Comparison of ENCODE assay signal across 1 cellular context in the genomic region with DNA sequence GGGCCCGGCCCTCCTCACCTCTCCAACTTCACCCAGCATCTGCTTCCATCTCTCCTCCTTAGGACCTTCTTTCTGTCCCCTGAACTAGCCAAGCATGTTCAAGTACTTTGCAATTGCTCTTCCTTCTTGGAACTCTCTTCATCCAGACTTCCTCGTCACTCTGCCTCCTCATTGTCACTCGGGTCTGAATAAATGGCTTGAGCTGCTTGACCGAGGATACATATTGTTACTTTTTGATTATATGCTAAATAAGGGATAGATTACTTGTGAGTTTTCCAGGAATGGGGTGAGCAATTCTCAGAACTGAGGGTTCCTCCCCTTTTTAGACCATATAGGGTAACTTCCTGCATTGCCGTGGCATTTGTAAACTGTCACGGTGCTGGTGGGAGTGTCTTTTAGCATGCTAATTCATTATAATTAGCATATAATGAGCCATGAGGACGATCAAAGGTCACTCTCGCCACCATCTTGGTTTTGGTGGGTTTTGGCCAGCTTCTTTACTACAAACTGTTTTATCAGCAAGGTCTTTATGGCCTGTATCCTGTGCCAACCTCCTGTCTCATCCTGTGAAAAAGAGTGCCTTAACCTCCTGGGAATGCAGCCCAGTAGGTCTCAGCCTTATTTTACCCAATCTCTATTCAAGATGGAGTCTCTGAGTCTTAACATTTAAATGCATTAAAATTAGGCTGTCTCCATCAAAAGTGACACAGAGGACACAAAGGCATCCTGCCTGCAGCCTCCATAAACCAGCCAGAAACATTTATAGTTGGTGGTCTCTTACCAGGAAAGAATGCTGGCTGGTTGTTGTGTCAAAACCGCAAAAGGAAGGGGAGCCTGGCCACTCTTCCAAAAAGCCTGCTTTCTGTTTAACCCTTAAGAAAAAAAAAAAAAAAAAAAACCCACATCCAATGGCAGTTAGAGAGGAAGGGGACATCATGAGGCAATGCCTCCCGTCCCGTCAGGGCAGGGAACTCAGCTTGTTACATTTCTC.
A peak's percentile ranks its signal among the peaks of the same experiment; 100 is the strongest.
TF ChIP-seq lines count a peak whose summit lies in the region.

No MANE protein-coding gene starts in this region.

TF ChIP-seq in K562, 482 proteins besides CTCF, POLR2A, EP300 and RAD21 (continued from another document and continues in another):
- TF ChIP-seq, protein P1, sequence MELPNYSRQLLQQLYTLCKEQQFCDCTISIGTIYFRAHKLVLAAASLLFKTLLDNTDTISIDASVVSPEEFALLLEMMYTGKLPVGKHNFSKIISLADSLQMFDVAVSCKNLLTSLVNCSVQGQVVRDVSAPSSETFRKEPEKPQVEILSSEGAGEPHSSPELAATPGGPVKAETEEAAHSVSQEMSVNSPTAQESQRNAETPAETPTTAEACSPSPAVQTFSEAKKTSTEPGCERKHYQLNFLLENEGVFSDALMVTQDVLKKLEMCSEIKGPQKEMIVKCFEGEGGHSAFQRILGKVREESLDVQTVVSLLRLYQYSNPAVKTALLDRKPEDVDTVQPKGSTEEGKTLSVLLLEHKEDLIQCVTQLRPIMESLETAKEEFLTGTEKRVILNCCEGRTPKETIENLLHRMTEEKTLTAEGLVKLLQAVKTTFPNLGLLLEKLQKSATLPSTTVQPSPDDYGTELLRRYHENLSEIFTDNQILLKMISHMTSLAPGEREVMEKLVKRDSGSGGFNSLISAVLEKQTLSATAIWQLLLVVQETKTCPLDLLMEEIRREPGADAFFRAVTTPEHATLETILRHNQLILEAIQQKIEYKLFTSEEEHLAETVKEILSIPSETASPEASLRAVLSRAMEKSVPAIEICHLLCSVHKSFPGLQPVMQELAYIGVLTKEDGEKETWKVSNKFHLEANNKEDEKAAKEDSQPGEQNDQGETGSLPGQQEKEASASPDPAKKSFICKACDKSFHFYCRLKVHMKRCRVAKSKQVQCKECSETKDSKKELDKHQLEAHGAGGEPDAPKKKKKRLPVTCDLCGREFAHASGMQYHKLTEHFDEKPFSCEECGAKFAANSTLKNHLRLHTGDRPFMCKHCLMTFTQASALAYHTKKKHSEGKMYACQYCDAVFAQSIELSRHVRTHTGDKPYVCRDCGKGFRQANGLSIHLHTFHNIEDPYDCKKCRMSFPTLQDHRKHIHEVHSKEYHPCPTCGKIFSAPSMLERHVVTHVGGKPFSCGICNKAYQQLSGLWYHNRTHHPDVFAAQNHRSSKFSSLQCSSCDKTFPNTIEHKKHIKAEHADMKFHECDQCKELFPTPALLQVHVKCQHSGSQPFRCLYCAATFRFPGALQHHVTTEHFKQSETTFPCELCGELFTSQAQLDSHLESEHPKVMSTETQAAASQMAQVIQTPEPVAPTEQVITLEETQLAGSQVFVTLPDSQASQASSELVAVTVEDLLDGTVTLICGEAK (IDR thresholded peaks at IDR 0.05): peak; percentile 0; the same call in 1 of the 2 replicates
- TF ChIP-seq, protein P1 (CRISPR knock-in tag; IDR thresholded peaks at IDR 0.05): no peak
- peak; percentile 51; the same call in 1 of the 2 replicates for TF ChIP-seq EGR1 (conservative IDR thresholded peaks at IDR 0.05)
- TF ChIP-seq PCBP2 (IDR thresholded peaks at IDR 0.05; ENCODE audit: low read depth, low read length, poor library complexity, severe bottlenecking): no peak
- no peak for TF ChIP-seq BDP1 (IDR thresholded peaks at IDR 0.05; ENCODE audit: insufficient read depth, insufficient read length)
- no peak for TF ChIP-seq DNMT1 (IDR thresholded peaks at IDR 0.05)
- 0 out of 2 replicates have a peak, but pooled peaks have one; percentile 53 for TF ChIP-seq DIDO1 (tag; IDR thresholded peaks at IDR 0.05; ENCODE audit: low read depth)
- TF ChIP-seq CBX2 (IDR thresholded peaks at IDR 0.05; ENCODE audit: insufficient read depth, low read length, poor library complexity, severe bottlenecking): no peak
- peak; percentile 83; the same call in 1 of the 2 replicates for TF ChIP-seq KLF1 (tag; IDR thresholded peaks at IDR 0.05)
- no peak for TF ChIP-seq GABPB1 (CRISPR knock-in tag; IDR thresholded peaks at IDR 0.05)
- TF ChIP-seq STAT5B (CRISPR knock-in tag; IDR thresholded peaks at IDR 0.05): peak; percentile 62; the same call in 1 of the 2 replicates
- TF ChIP-seq, protein P2, sequence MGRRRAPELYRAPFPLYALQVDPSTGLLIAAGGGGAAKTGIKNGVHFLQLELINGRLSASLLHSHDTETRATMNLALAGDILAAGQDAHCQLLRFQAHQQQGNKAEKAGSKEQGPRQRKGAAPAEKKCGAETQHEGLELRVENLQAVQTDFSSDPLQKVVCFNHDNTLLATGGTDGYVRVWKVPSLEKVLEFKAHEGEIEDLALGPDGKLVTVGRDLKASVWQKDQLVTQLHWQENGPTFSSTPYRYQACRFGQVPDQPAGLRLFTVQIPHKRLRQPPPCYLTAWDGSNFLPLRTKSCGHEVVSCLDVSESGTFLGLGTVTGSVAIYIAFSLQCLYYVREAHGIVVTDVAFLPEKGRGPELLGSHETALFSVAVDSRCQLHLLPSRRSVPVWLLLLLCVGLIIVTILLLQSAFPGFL (CRISPR knock-in tag; IDR thresholded peaks at IDR 0.05): no peak
- TF ChIP-seq NBN (IDR thresholded peaks at IDR 0.05; ENCODE audit: low read depth): peak; percentile 78; the same call in 1 of the 2 replicates
- TF ChIP-seq FOXA3 (CRISPR knock-in tag; conservative IDR thresholded peaks at IDR 0.05 in 1 of 2, IDR thresholded peaks at IDR 0.05 in 1 of 2): 0 out of 4 replicates have a peak, but pooled peaks of 1 of the 2 experiments have one; percentile 18
- no peak for TF ChIP-seq ZBTB7A (IDR thresholded peaks at IDR 0.05; ENCODE audit: borderline replicate concordance, control insufficient read depth, low read depth, low read length)
- no peak for TF ChIP-seq ZBED1 (IDR thresholded peaks at IDR 0.05)
- peak; percentile 75; the same call in 1 of the 2 replicates for TF ChIP-seq LCOR (CRISPR knock-in tag; IDR thresholded peaks at IDR 0.05)
- no peak for TF ChIP-seq SREBF2 (CRISPR knock-in tag; IDR thresholded peaks at IDR 0.05)
- TF ChIP-seq, protein P3, sequence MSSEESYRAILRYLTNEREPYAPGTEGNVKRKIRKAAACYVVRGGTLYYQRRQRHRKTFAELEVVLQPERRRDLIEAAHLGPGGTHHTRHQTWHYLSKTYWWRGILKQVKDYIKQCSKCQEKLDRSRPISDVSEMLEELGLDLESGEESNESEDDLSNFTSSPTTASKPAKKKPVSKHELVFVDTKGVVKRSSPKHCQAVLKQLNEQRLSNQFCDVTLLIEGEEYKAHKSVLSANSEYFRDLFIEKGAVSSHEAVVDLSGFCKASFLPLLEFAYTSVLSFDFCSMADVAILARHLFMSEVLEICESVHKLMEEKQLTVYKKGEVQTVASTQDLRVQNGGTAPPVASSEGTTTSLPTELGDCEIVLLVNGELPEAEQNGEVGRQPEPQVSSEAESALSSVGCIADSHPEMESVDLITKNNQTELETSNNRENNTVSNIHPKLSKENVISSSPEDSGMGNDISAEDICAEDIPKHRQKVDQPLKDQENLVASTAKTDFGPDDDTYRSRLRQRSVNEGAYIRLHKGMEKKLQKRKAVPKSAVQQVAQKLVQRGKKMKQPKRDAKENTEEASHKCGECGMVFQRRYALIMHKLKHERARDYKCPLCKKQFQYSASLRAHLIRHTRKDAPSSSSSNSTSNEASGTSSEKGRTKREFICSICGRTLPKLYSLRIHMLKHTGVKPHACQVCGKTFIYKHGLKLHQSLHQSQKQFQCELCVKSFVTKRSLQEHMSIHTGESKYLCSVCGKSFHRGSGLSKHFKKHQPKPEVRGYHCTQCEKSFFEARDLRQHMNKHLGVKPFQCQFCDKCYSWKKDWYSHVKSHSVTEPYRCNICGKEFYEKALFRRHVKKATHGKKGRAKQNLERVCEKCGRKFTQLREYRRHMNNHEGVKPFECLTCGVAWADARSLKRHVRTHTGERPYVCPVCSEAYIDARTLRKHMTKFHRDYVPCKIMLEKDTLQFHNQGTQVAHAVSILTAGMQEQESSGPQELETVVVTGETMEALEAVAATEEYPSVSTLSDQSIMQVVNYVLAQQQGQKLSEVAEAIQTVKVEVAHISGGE (CRISPR knock-in tag; IDR thresholded peaks at IDR 0.05): peak in 1 of 3 experiments; percentile 88; a peak in 2 of 6 replicates
- TF ChIP-seq, protein P4, sequence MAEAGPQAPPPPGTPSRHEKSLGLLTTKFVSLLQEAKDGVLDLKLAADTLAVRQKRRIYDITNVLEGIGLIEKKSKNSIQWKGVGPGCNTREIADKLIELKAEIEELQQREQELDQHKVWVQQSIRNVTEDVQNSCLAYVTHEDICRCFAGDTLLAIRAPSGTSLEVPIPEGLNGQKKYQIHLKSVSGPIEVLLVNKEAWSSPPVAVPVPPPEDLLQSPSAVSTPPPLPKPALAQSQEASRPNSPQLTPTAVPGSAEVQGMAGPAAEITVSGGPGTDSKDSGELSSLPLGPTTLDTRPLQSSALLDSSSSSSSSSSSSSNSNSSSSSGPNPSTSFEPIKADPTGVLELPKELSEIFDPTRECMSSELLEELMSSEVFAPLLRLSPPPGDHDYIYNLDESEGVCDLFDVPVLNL (CRISPR knock-in tag; IDR thresholded peaks at IDR 0.05; ENCODE audit: low read depth): no peak
- TF ChIP-seq NFE2L1 (tag; IDR thresholded peaks at IDR 0.05; ENCODE audit: borderline replicate concordance, low read depth): peak; percentile 64
